8 cellular contexts compared by ENCODE assay signal in the genomic region with DNA sequence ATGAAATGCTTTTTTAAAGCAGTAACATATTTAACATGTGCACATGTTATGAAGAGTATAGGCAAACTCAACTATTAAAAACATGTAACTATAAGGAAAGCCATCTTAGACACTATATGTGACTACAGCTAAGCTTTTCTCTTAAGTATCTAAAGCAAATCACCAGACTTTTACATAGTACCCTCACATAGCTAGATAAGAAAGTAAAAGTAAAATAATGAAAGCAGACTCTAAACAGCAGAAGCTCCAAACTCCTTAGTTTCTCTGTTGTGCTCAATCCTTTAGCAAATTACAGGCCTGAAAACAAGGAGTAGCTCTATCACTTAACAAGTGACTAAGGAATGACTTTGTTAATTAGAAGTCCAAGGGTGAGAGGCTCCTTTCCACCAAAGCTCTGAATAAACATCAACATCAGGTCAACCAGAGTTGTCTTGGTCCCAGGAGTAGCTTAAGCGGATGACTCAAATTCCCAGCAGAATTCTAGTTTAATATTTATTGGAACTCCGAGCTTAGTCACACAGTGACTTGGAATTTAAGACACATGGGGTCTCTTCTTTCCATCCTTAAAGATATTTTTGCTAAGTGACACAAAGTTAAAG. TPM values are rescaled to one million over a fixed set of nuclear protein-coding genes. Genes with fewer than 3 reads are reported as not detected.
A peak's percentile ranks its signal among the peaks of the same experiment; 100 is the strongest.
DNase-seq lines count a peak whose midpoint lies in the region; TF ChIP-seq lines count a peak whose summit lies in the region.

No MANE protein-coding gene starts in this region.

- no peak overlapping the region for H3K27ac ChIP-seq in RWPE1
- H3K27ac ChIP-seq in transverse colon = peak overlapping the region; percentile 65 to 100 (median 88)

- CTCF ChIA-PET in RWPE1 (lab: Yijun Ruan, JAX) = interaction anchor here (0.6 to 1.2 kb wide), 3 partner anchors 9 to 499 kb away, joined by 3 to 4 read pairs (median 3); no protein-coding TSS in a partner anchor

- no peaks in the 10 kb centered on the region for H3K9me3 Mint-ChIP-seq in activated naive CD4-positive, alpha-beta T cell treated with anti-CD3 and anti-CD28 coated beads, Interleukin-2, amount 50 U/mL, for 24 hours
- H3K9me3 Mint-ChIP-seq in glutamatergic neuron (ENCODE audit: unreplicated experiment) = peaks cover 10% of the 10 kb centered on the region

- H3K36me3 ChIP-seq in transverse colon = no peaks in the 10 kb centered on the region

- in situ Hi-C loops in transverse colon (cut with MboI; ENCODE audit: low pct_ligation_motif_present in 1 of 4, low pct_unique_long_range_greater_than_20kb in 1 of 4, low sequenced_read_pairs in 3 of 4) = loop anchor here in 2 of 4 donors (25.0 kb wide), 3 partner anchors 197 to 678 kb away; partner anchors contain the start of gene USP25 (in 1 of the 2)

- 16 to 29% methylated on average over 2 of the region's 2 CpGs for WGBS in transverse colon (ENCODE audit: low coverage in 1 of 2), 2 donors

- intact Hi-C loops in transverse colon (cut with DNase I; ENCODE audit: low total_unique reads) = no loop called here

- peaks cover 97% of the 10 kb centered on the region for H3K4me1 Mint-ChIP-seq in activated naive CD4-positive, alpha-beta T cell treated with anti-CD3 and anti-CD28 coated beads, Interleukin-2, amount 50 U/mL, for 24 hours
- peaks cover 68% of the 10 kb centered on the region for H3K4me1 Mint-ChIP-seq in glutamatergic neuron (ENCODE audit: low read depth, unreplicated experiment)

- H3K36me3 Mint-ChIP-seq in activated naive CD4-positive, alpha-beta T cell treated with anti-CD3 and anti-CD28 coated beads, Interleukin-2, amount 50 U/mL, for 24 hours = peaks cover 8% of the 10 kb centered on the region
- H3K36me3 Mint-ChIP-seq in glutamatergic neuron (ENCODE audit: unreplicated experiment) = no peaks in the 10 kb centered on the region

- H3K4me3 Mint-ChIP-seq in activated naive CD4-positive, alpha-beta T cell treated with anti-CD3 and anti-CD28 coated beads, Interleukin-2, amount 50 U/mL, for 24 hours = peak overlapping the region; percentile 73
- peak overlapping the region; percentile 55 for H3K4me3 Mint-ChIP-seq in glutamatergic neuron (ENCODE audit: unreplicated experiment)

- POLR2A ChIA-PET in RWPE1 (lab: Yijun Ruan, JAX; ENCODE audit: low non-redundant PET) = interaction anchor here (0.6 kb wide), 1 partner anchor 326 kb away, joined by 5 read pairs; no protein-coding TSS in a partner anchor

- no peaks in the 10 kb centered on the region for H3K9me3 ChIP-seq in transverse colon

- TF ChIP-seq EP300 in transverse colon (IDR thresholded peaks at IDR 0.05; ENCODE audit: low read depth) = no peak

- H3K4me3 ChIP-seq in transverse colon = peak overlapping the region in 1 of 4 donors; percentile 28

- peaks cover 7 to 93% (median 84%) of the 10 kb centered on the region in 4 donors for H3K4me1 ChIP-seq in transverse colon

- TF ChIP-seq POLR2A in transverse colon (IDR thresholded peaks at IDR 0.05) = no peak

- H3K27me3 ChIP-seq in transverse colon = no peaks in the 10 kb centered on the region

- TF ChIP-seq CTCF in RWPE1 (conservative IDR thresholded peaks at IDR 0.05; ENCODE audit: low read depth) = no peak
- no peak for TF ChIP-seq CTCF in glutamatergic neuron (IDR thresholded peaks at IDR 0.05; ENCODE audit: partially characterized antibody, unreplicated experiment)
- no peak for TF ChIP-seq CTCF in transverse colon (IDR thresholded peaks at IDR 0.05)

- peak overlapping the region; percentile 85 for H3K27ac Mint-ChIP-seq in activated naive CD4-positive, alpha-beta T cell treated with anti-CD3 and anti-CD28 coated beads, Interleukin-2, amount 50 U/mL, for 24 hours
- no peak overlapping the region for H3K27ac Mint-ChIP-seq in glutamatergic neuron (ENCODE audit: unreplicated experiment)

- no peaks in the 10 kb centered on the region for H3K27me3 Mint-ChIP-seq in activated naive CD4-positive, alpha-beta T cell treated with anti-CD3 and anti-CD28 coated beads, Interleukin-2, amount 50 U/mL, for 24 hours
- H3K27me3 Mint-ChIP-seq in glutamatergic neuron (ENCODE audit: unreplicated experiment) = peaks cover 8% of the 10 kb centered on the region

- DNase-seq in activated naive CD4-positive, alpha-beta T cell (lab: John Stamatoyannopoulos, UW) = no peak
- DNase-seq in RWPE1 (ENCODE audit: low spot score) (peak; percentile 2), glutamatergic neuron (no peak), transverse colon (no peak), GM19240 (ENCODE audit: insufficient read length, low spot score) (no peak), NCI-H524 (lab: John Stamatoyannopoulos, UW) (no peak)
- no peak for DNase-seq in activated CD8-positive, alpha-beta memory T cell treated with anti-CD3 and anti-CD28 coated beads, Interleukin-2, amount 50 U/mL, for 48 hours

RNA-seq across cellular contexts. Expression of gene NRIP1, which starts 6.0 kb away (rescaled TPM):
- total RNA-seq in glutamatergic neuron (ENCODE audit: unreplicated experiment) = 51.5 TPM
- 10 to 100 TPM; 38.5 to 63.7 (median 55.6) TPM for total RNA-seq in transverse colon
